Comparison of ENCODE assay signal across 20 cellular contexts in genomic region chr12:106037524-106038298, GRCh38.
"Had no signal": no experiment of that assay in that cellular context is flagged by ENCODE, and none has a peak within 500 bp of the region (broad histone marks: within the 10 kb centered on the region; RNA-seq: fewer than 3 reads in every experiment).

No MANE protein-coding gene starts in this region.

- H3K36me3 ChIP-seq: lower lobe of right lung, prostate gland had no signal

- H3K4me1 Mint-ChIP-seq: activated B cell treated with CpG ODN at 0.5 μM for 24 hours; activated naive CD8-positive, alpha-beta T cell treated with anti-CD3 and anti-CD28 coated beads, Interleukin-2, amount 10 ng/mL, durations not matched to agents 7 days and 5 days; brain; stimulated activated naive CD8-positive, alpha-beta T cell treated with anti-CD3 and anti-CD28 coated beads, Interleukin-15, amount 100 ng/mL, for 72 hours had no signal

- H3K9me3 Mint-ChIP-seq: activated CD8-positive, alpha-beta T cell treated with anti-CD3 and anti-CD28 coated beads for 36 hours; activated naive CD8-positive, alpha-beta T cell treated with anti-CD3 and anti-CD28 coated beads, Interleukin-2, amount 10 ng/mL, durations not matched to agents 7 days and 5 days; activated T-helper 2 cell treated with anti-CD3 and anti-CD28 coated beads, Interferon-gamma antibody, Interleukin-2, Interleukin-4, amounts not matched to agents 10 μg/mL and 5 μg/mL and 100 μg/mL, durations not matched to agents 14 hours and 24 hours and 36 hours; nephron; type B pancreatic cell had no signal

- H3K4me2 ChIP-seq: smooth muscle cell had no signal

- DNase-seq: activated B cell treated with CpG ODN at 0.5 μM for 24 hours; activated CD4-positive, alpha-beta T cell treated with anti-CD3 and anti-CD28 coated beads for 4 hours; activated CD8-positive, alpha-beta T cell treated with anti-CD3 and anti-CD28 coated beads for 36 hours; activated naive CD4-positive, alpha-beta T cell treated with Interleukin-2 at 50 U/mL for 16 hours; activated naive CD8-positive, alpha-beta T cell treated with anti-CD3 and anti-CD28 coated beads, Interleukin-2, amount 10 ng/mL, durations not matched to agents 7 days and 5 days; activated T-cell treated with anti-CD3 and anti-CD28 coated beads, Interleukin-2, amount 50 U/mL, for 1 hour; caudate nucleus; foreskin fibroblast; left cardiac atrium; lower lobe of right lung; midbrain; stimulated activated CD4-positive, alpha-beta T cell treated with anti-CD3 and anti-CD28 coated beads, Interleukin-4, amount 100 ng/mL, for 1 hour; stimulated activated naive CD8-positive, alpha-beta T cell treated with anti-CD3 and anti-CD28 coated beads, Interleukin-15, amount 100 ng/mL, for 72 hours had no signal

- H3K27me3 Mint-ChIP-seq: activated B cell treated with CpG ODN at 0.5 μM for 24 hours had no signal

- H3K9me3 ChIP-seq: lower lobe of right lung, prostate gland had no signal

- H3K4me1 ChIP-seq: lower lobe of right lung, prostate gland had no signal

- H3K4me3 Mint-ChIP-seq: activated B cell treated with CpG ODN at 0.5 μM for 24 hours; activated CD8-positive, alpha-beta T cell treated with anti-CD3 and anti-CD28 coated beads for 36 hours; activated naive CD8-positive, alpha-beta T cell treated with anti-CD3 and anti-CD28 coated beads, Interleukin-2, amount 10 ng/mL, durations not matched to agents 7 days and 5 days; brain; nephron; stimulated activated naive CD8-positive, alpha-beta T cell treated with anti-CD3 and anti-CD28 coated beads, Interleukin-15, amount 100 ng/mL, for 72 hours; type B pancreatic cell had no signal

- ATAC-seq: activated CD8-positive, alpha-beta T cell treated with anti-CD3 and anti-CD28 coated beads for 36 hours; lower lobe of right lung; sciatic nerve; stimulated activated naive CD8-positive, alpha-beta T cell treated with anti-CD3 and anti-CD28 coated beads, Interleukin-15, amount 100 ng/mL, for 72 hours had no signal

- H3K27ac Mint-ChIP-seq: activated B cell treated with CpG ODN at 0.5 μM for 24 hours; activated CD8-positive, alpha-beta T cell treated with anti-CD3 and anti-CD28 coated beads for 36 hours; activated naive CD8-positive, alpha-beta T cell treated with anti-CD3 and anti-CD28 coated beads, Interleukin-2, amount 10 ng/mL, durations not matched to agents 7 days and 5 days; activated T-helper 2 cell treated with anti-CD3 and anti-CD28 coated beads, Interferon-gamma antibody, Interleukin-2, Interleukin-4, amounts not matched to agents 10 μg/mL and 5 μg/mL and 100 μg/mL, durations not matched to agents 14 hours and 24 hours and 36 hours; brain; type B pancreatic cell had no signal

- H3K36me3 Mint-ChIP-seq: activated naive CD8-positive, alpha-beta T cell treated with anti-CD3 and anti-CD28 coated beads, Interleukin-2, amount 10 ng/mL, durations not matched to agents 7 days and 5 days; brain; type B pancreatic cell had no signal

- H3K4me3 ChIP-seq: lower lobe of right lung, prostate gland, smooth muscle cell had no signal

- H3K27ac ChIP-seq: lower lobe of right lung, prostate gland had no signal
